8 cellular contexts compared by ENCODE assay signal in genomic region chr9:81689343-81690175, GRCh38. TPM values are rescaled to one million over a fixed set of nuclear protein-coding genes. Genes with fewer than 3 reads are reported as not detected.
DNase-seq lines count a peak whose midpoint lies in the region; ATAC-seq and FAIRE-seq lines count a peak whose summit lies in the region.

Gene TLE1, minus strand, starts transcription at chr9:81689547. Its CDS starts 1,307 bp downstream, at chr9:81688240.

- peak; percentile 86 for FAIRE-seq in HTR-8/SVneo (lab: Jason Lieb, UNC)

- H3K27me3 Mint-ChIP-seq in CD4-positive, CD25-positive, alpha-beta regulatory T cell, result peaks cover 22% of the 10 kb centered on the region
- peaks cover 25% of the 10 kb centered on the region for H3K27me3 Mint-ChIP-seq in activated T-cell treated with anti-CD3 and anti-CD28 coated beads, Interleukin-2, amount 50 U/mL, for 72 hours (ENCODE audit: low read depth)

- peak within 1 kb of the TSS in 1 of 3 donors; percentile 71 for H3K27ac Mint-ChIP-seq in CD4-positive, CD25-positive, alpha-beta regulatory T cell
- no peak within 1 kb of the TSS for H3K27ac Mint-ChIP-seq in activated T-cell treated with anti-CD3 and anti-CD28 coated beads, Interleukin-2, amount 50 U/mL, for 72 hours

- H3K4me1 ChIP-seq in CD4-positive, CD25-positive, alpha-beta regulatory T cell (ENCODE audit: control insufficient read depth, insufficient read depth, low read length, poor library complexity, severe bottlenecking), result peaks cover 6% of the 10 kb centered on the region
- peaks cover 2% of the 10 kb centered on the region for H3K4me1 ChIP-seq in NT2/D1 (ENCODE audit: insufficient read depth, insufficient read length)
- H3K4me1 ChIP-seq in esophagus (ENCODE audit: control insufficient read depth in 2 of 2, insufficient read depth in 2 of 2, low read length in 1 of 2), result no peaks in the 10 kb centered on the region

- DNase-seq in CD4-positive, CD25-positive, alpha-beta regulatory T cell, result peak; percentile 27 to 71 (median 63)
- DNase-seq in HTR-8/SVneo (ENCODE audit: insufficient read length, low spot score) (peak; percentile 94), NT2/D1 (ENCODE audit: low read depth, low spot score) (peak; percentile 99), mucosa of gallbladder (ENCODE audit: low spot score) (peak; percentile 99)
- DNase-seq in activated T-cell treated with anti-CD3 and anti-CD28 coated beads, Interleukin-2, amount 50 U/mL, for 72 hours, result peak; percentile 73 to 75
- peak; percentile 54 to 59 for DNase-seq in stimulated activated CD8-positive, alpha-beta memory T cell treated with anti-CD3 and anti-CD28 coated beads, Interleukin-4, amount 100 ng/mL, for 1 hour (ENCODE audit: low read depth in 2 of 2, low spot score in 1 of 2)

- H3K4me1 Mint-ChIP-seq in CD4-positive, CD25-positive, alpha-beta regulatory T cell, result peaks cover 0 to 13% (median 4%) of the 10 kb centered on the region in 4 donors
- H3K4me1 Mint-ChIP-seq in activated T-cell treated with anti-CD3 and anti-CD28 coated beads, Interleukin-2, amount 50 U/mL, for 72 hours (ENCODE audit: low read depth), result peaks cover 13% of the 10 kb centered on the region

- H3K36me3 ChIP-seq in CD4-positive, CD25-positive, alpha-beta regulatory T cell (ENCODE audit: control insufficient read depth, insufficient read depth, low read length), result no peaks in the 10 kb centered on the region
- H3K36me3 ChIP-seq in NT2/D1 (ENCODE audit: insufficient read depth, insufficient read length, low read length), result peaks cover 21% of the 10 kb centered on the region
- H3K36me3 ChIP-seq in esophagus (ENCODE audit: control insufficient read depth in 2 of 2, insufficient read depth in 2 of 2, low read length in 1 of 2), result no peaks in the 10 kb centered on the region

- 0 to 1% methylated on average over 73 to 95 of the region's 95 CpGs for WGBS in esophagus, 2 donors

- H3K9me3 Mint-ChIP-seq in CD4-positive, CD25-positive, alpha-beta regulatory T cell, result peaks cover 0 to 4% (median 0%) of the 10 kb centered on the region in 7 donors
- H3K9me3 Mint-ChIP-seq in activated T-cell treated with anti-CD3 and anti-CD28 coated beads, Interleukin-2, amount 50 U/mL, for 72 hours, result no peaks in the 10 kb centered on the region

- peak within 1 kb of the TSS; percentile 92 for H3K9ac ChIP-seq in NT2/D1 (ENCODE audit: insufficient read length, low read depth)

- peak; percentile 64 to 71 for ATAC-seq in CD4-positive, CD25-positive, alpha-beta regulatory T cell (ENCODE audit: low read depth in 2 of 2)
- ATAC-seq in GM21381 (IDR thresholded peaks at IDR 0.05; ENCODE audit: unreplicated experiment), result peak; percentile 70
- peak; percentile 87 to 88 for ATAC-seq in activated T-cell treated with anti-CD3 and anti-CD28 coated beads, Interleukin-2, amount 50 U/mL, for 72 hours (replicated peaks in 1 of 2)

- H3K27ac ChIP-seq in CD4-positive, CD25-positive, alpha-beta regulatory T cell (ENCODE audit: insufficient read depth, low read length, poor library complexity, severe bottlenecking), result no peak within 1 kb of the TSS
- peak within 1 kb of the TSS; percentile 93 for H3K27ac ChIP-seq in esophagus (ENCODE audit: low read depth in 2 of 2, low read length in 1 of 2)

- H3K4me3 ChIP-seq in CD4-positive, CD25-positive, alpha-beta regulatory T cell (ENCODE audit: low read depth, low read length), result peak within 1 kb of the TSS; percentile 37
- H3K4me3 ChIP-seq in NT2/D1 (ENCODE audit: insufficient read length, low read depth), result peak within 1 kb of the TSS; percentile 93
- peak within 1 kb of the TSS; percentile 83 to 94 for H3K4me3 ChIP-seq in esophagus (ENCODE audit: low read depth in 1 of 2, low read length in 2 of 2)

- H3K4me3 Mint-ChIP-seq in CD4-positive, CD25-positive, alpha-beta regulatory T cell, result peak within 1 kb of the TSS; percentile 86 to 94 (median 91)
- peak within 1 kb of the TSS; percentile 92 to 96 for H3K4me3 Mint-ChIP-seq in activated T-cell treated with anti-CD3 and anti-CD28 coated beads, Interleukin-2, amount 50 U/mL, for 72 hours

- H3K9me3 ChIP-seq in CD4-positive, CD25-positive, alpha-beta regulatory T cell (ENCODE audit: control insufficient read depth in 2 of 2, low read length in 2 of 2), result no peaks in the 10 kb centered on the region
- H3K9me3 ChIP-seq in NT2/D1 (ENCODE audit: insufficient read depth, low read length), result no peaks in the 10 kb centered on the region
- H3K9me3 ChIP-seq in esophagus (ENCODE audit: control insufficient read depth in 2 of 2, insufficient read depth in 1 of 2, low read depth in 1 of 2, low read length in 1 of 2), result no peaks in the 10 kb centered on the region

- no peaks in the 10 kb centered on the region for H3K36me3 Mint-ChIP-seq in CD4-positive, CD25-positive, alpha-beta regulatory T cell
- H3K36me3 Mint-ChIP-seq in activated T-cell treated with anti-CD3 and anti-CD28 coated beads, Interleukin-2, amount 50 U/mL, for 72 hours (ENCODE audit: insufficient read depth in 2 of 2), result peaks cover 0 to 5% of the 10 kb centered on the region in 2 donors

- H3K27me3 ChIP-seq in CD4-positive, CD25-positive, alpha-beta regulatory T cell (ENCODE audit: control insufficient read depth, insufficient read depth, low read length), result peaks cover 9% of the 10 kb centered on the region
- H3K27me3 ChIP-seq in NT2/D1 (ENCODE audit: insufficient read depth, insufficient read length) (peaks cover 21% of the 10 kb centered on the region), esophagus (ENCODE audit: control insufficient read depth in 1 of 2, insufficient read depth in 2 of 2, low read length in 2 of 2) (no peaks in the 10 kb centered on the region)

RNA-seq across cellular contexts. Expression of gene TLE1, which starts in this region (rescaled TPM):
- total RNA-seq in CD4-positive, CD25-positive, alpha-beta regulatory T cell, result 0.74 TPM
- polyA plus RNA-seq in CD4-positive, CD25-positive, alpha-beta regulatory T cell, result 1 to 10 TPM in 1 of 4 donors, under 1 TPM in 2, not detected in 1; 0.03 to 5.5 (median 0.11) TPM
- total RNA-seq in activated T-cell treated with anti-CD3 and anti-CD28 coated beads, Interleukin-2, amount 50 U/mL, for 72 hours, result under 1 TPM; 0.30 to 0.34 TPM
- 10 to 100 TPM; 11.1 to 14.7 TPM for polyA plus RNA-seq in esophagus
- 70.1 TPM for total RNA-seq in mucosa of gallbladder

Comparison
In these comparisons a context has a peak if more than half of its experiments do, and no peak if none do; other contexts are left out.
1. RNA of gene TLE1 (total RNA-seq): 70.1 TPM in mucosa of gallbladder (single experiment); 0.74 TPM in CD4-positive, CD25-positive, alpha-beta regulatory T cell (single experiment) and 0.30 to 0.34 TPM in activated T-cell treated with anti-CD3 and anti-CD28 coated beads, Interleukin-2, amount 50 U/mL, for 72 hours; every median in the first group is over 10 times any median in the second.
2. Peak in DNase-seq and ATAC-seq in activated T-cell treated with anti-CD3 and anti-CD28 coated beads, Interleukin-2, amount 50 U/mL, for 72 hours; RNA of the gene not detected or under 1 TPM.
3. H3K4me3 ChIP-seq: peak in every context shown above with its lines; median percentile 93 in NT2/D1; 88 in esophagus; 37 in CD4-positive, CD25-positive, alpha-beta regulatory T cell.
4. Peak in every context shown above with its lines, with median percentiles within 50 percentile points of each other: ATAC-seq and DNase-seq.